25 cellular contexts compared by ENCODE assay signal in the genomic region with DNA sequence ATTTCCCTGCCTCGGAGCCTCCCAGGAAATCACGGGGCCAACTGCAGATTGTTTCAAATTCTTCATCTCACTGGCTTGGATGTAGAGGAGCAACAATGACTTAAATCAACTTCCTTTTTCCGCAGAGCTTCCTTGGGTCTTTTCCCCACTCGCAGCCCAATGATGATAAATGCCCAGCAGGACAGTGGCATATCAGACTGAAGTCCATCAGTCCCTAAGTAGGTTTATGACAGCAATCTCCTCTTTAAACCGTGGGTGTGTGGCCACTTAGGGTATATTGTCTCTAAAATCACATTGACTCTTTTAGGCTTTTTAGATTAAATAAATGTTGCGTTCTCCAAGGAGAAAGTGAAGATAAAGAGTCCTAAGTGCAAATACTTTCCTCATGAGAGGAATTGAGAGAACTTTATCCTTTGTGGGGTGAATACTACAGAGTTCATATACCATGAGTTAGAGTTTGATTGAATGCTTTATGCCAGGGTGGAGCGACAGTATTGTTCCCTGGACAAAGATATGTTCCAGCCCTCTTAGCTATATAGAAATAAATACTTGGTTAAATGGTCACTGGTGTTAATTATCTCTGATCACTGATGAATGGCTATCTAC.
"Had no signal": no experiment of that assay in that cellular context is flagged by ENCODE, and none has a peak within 500 bp of the region (broad histone marks: within the 10 kb centered on the region; RNA-seq: fewer than 3 reads in every experiment).

No MANE protein-coding gene starts in this region.

- H3K4me3 ChIP-seq: breast epithelium, SK-N-MC had no signal

- H3K27me3 Mint-ChIP-seq: activated CD4-positive, alpha-beta memory T cell treated with anti-CD3 and anti-CD28 coated beads, Interleukin-2, amount 10 ng/mL, durations not matched to agents 7 days and 5 days; activated naive CD4-positive, alpha-beta T cell treated with anti-CD3 and anti-CD28 coated beads, Interleukin-2, amount 50 U/mL, for 24 hours; T-cell had no signal

- H3K27ac Mint-ChIP-seq: activated CD4-positive, alpha-beta memory T cell treated with anti-CD3 and anti-CD28 coated beads, Interleukin-2, amount 10 ng/mL, durations not matched to agents 7 days and 5 days; activated naive CD4-positive, alpha-beta T cell treated with anti-CD3 and anti-CD28 coated beads, Interleukin-2, amount 50 U/mL, for 24 hours had no signal

- H3K27me3 ChIP-seq: breast epithelium had no signal

- H3K36me3 ChIP-seq: breast epithelium had no signal

- H3K27ac ChIP-seq: breast epithelium, KMS-11, SK-N-MC, VCaP had no signal

- H3K9me3 ChIP-seq: breast epithelium had no signal

- H3K4me1 ChIP-seq: breast epithelium had no signal

- H3K4me3 Mint-ChIP-seq: activated CD4-positive, alpha-beta memory T cell treated with anti-CD3 and anti-CD28 coated beads, Interleukin-2, amount 10 ng/mL, durations not matched to agents 7 days and 5 days; activated naive CD4-positive, alpha-beta T cell treated with anti-CD3 and anti-CD28 coated beads, Interleukin-2, amount 50 U/mL, for 24 hours; T-cell had no signal

- ATAC-seq: Panc1, Right ventricle myocardium inferior, T-cell had no signal

- DNase-seq: activated CD4-positive, alpha-beta memory T cell treated with anti-CD3 and anti-CD28 coated beads, Interleukin-2, amount 10 ng/mL, durations not matched to agents 7 days and 5 days; activated CD4-positive, alpha-beta T cell treated with anti-CD3 and anti-CD28 coated beads, Interleukin-2, amount 50 U/mL, for 1 hour; activated CD4-positive, CD25-positive, alpha-beta regulatory T cell; activated T-cell treated with anti-CD3 and anti-CD28 coated beads for 4 hours; aorta; NCI-H1092 treated with DMSO at 0.1 percent for 48 hours; NCI-H1417 treated with DMSO at 0.1 percent for 48 hours; NCI-H1694; NCI-H2029; NCI-H2107; NCI-H2171 treated with DMSO at 0.1 percent for 48 hours; NCI-H345; NCI-H510A; NCI-H526 treated with DMSO at 0.1 percent for 48 hours; NK-92 treated with Interleukin-12 subunit alpha and Interleukin-12 subunit beta, amount 100 ng/mL, for 24 hours; OCI-M1; RPMI8226; T-cell had no signal
